21 cellular contexts compared by ENCODE assay signal in genomic region chr3:41365973-41366372, GRCh38.
"Had no signal": no experiment of that assay in that cellular context is flagged by ENCODE, and none has a peak within 500 bp of the region (broad histone marks: within the 10 kb centered on the region; RNA-seq: fewer than 3 reads in every experiment).

No MANE protein-coding gene starts in this region.

- H3K9me3 ChIP-seq: sigmoid colon, stomach, vagina had no signal

- H3K4me3 Mint-ChIP-seq: activated CD4-positive, alpha-beta T cell treated with anti-CD3 and anti-CD28 coated beads, Interleukin-2, amount 10 ng/mL, durations not matched to agents 24 days and 14 days; activated CD8-positive, alpha-beta T cell treated with anti-CD3 and anti-CD28 coated beads for 36 hours; activated naive CD8-positive, alpha-beta T cell treated with anti-CD3 and anti-CD28 coated beads, Interleukin-2, amount 10 ng/mL, durations not matched to agents 7 days and 5 days; activated T-cell treated with anti-CD3 and anti-CD28 coated beads, Interleukin-2, amount 50 U/mL, for 24 hours; mesothelial cell of epicardium; nephron; stimulated activated effector memory CD8-positive, alpha-beta T cell treated with anti-CD3 and anti-CD28 coated beads, Interleukin-12 subunit alpha, Interleukin-12 subunit beta, amount 100 ng/mL, for 72 hours had no signal

- H3K27me3 Mint-ChIP-seq: activated CD4-positive, alpha-beta T cell treated with anti-CD3 and anti-CD28 coated beads, Interleukin-2, amount 10 ng/mL, durations not matched to agents 24 days and 14 days; activated CD8-positive, alpha-beta T cell treated with anti-CD3 and anti-CD28 coated beads for 36 hours; activated naive CD8-positive, alpha-beta T cell treated with anti-CD3 and anti-CD28 coated beads, Interleukin-2, amount 10 ng/mL, durations not matched to agents 7 days and 5 days; activated T-cell treated with anti-CD3 and anti-CD28 coated beads, Interleukin-2, amount 50 U/mL, for 24 hours had no signal

- H3K27ac Mint-ChIP-seq: activated CD4-positive, alpha-beta T cell treated with anti-CD3 and anti-CD28 coated beads, Interleukin-2, amount 10 ng/mL, durations not matched to agents 24 days and 14 days; activated CD8-positive, alpha-beta T cell treated with anti-CD3 and anti-CD28 coated beads for 36 hours; activated naive CD8-positive, alpha-beta T cell treated with anti-CD3 and anti-CD28 coated beads, Interleukin-2, amount 10 ng/mL, durations not matched to agents 7 days and 5 days; activated T-cell treated with anti-CD3 and anti-CD28 coated beads, Interleukin-2, amount 50 U/mL, for 24 hours; activated T-helper 2 cell treated with anti-CD3 and anti-CD28 coated beads, Interferon-gamma antibody, Interleukin-2, Interleukin-4, amounts not matched to agents 10 μg/mL and 5 μg/mL and 100 μg/mL, durations not matched to agents 14 hours and 24 hours and 36 hours; mesothelial cell of epicardium; nephron; stimulated activated effector memory CD8-positive, alpha-beta T cell treated with anti-CD3 and anti-CD28 coated beads, Interleukin-12 subunit alpha, Interleukin-12 subunit beta, amount 100 ng/mL, for 72 hours had no signal

- H3K27ac ChIP-seq: cardiac muscle cell, sigmoid colon, stomach, vagina had no signal

- H3K4me1 ChIP-seq: vagina had no signal

- H3K27me3 ChIP-seq: cardiac muscle cell, sigmoid colon, stomach, vagina had no signal

- DNase-seq: activated CD4-positive, alpha-beta T cell treated with anti-CD3 and anti-CD28 coated beads, Interleukin-2, amount 10 ng/mL, durations not matched to agents 24 days and 14 days; activated CD4-positive, CD25-positive, alpha-beta regulatory T cell; activated CD8-positive, alpha-beta T cell treated with anti-CD3 and anti-CD28 coated beads for 36 hours; activated naive CD4-positive, alpha-beta T cell treated with Interleukin-2 at 50 U/mL for 16 hours; activated naive CD8-positive, alpha-beta T cell treated with anti-CD3 and anti-CD28 coated beads, Interleukin-2, amount 10 ng/mL, durations not matched to agents 7 days and 5 days; activated T-cell treated with anti-CD3 and anti-CD28 coated beads, Interleukin-2, amount 50 U/mL, for 24 hours; amygdala; dermis blood vessel endothelial cell; effector memory CD4-positive, alpha-beta T cell; nucleus accumbens; sigmoid colon; stimulated activated CD4-positive, alpha-beta T cell treated with anti-CD3 and anti-CD28 coated beads, Interleukin-4, amount 100 ng/mL, for 24 hours; stomach; trophoblast cell had no signal

- ATAC-seq: activated CD8-positive, alpha-beta T cell treated with anti-CD3 and anti-CD28 coated beads for 36 hours; stimulated activated effector memory CD8-positive, alpha-beta T cell treated with anti-CD3 and anti-CD28 coated beads, Interleukin-12 subunit alpha, Interleukin-12 subunit beta, amount 100 ng/mL, for 72 hours had no signal

- H3K4me3 ChIP-seq: cardiac muscle cell, lung, sigmoid colon, stomach, vagina had no signal

- H3K36me3 Mint-ChIP-seq: activated naive CD8-positive, alpha-beta T cell treated with anti-CD3 and anti-CD28 coated beads, Interleukin-2, amount 10 ng/mL, durations not matched to agents 7 days and 5 days; mesothelial cell of epicardium; stimulated activated effector memory CD8-positive, alpha-beta T cell treated with anti-CD3 and anti-CD28 coated beads, Interleukin-12 subunit alpha, Interleukin-12 subunit beta, amount 100 ng/mL, for 72 hours had no signal

- H3K9me3 Mint-ChIP-seq: activated CD4-positive, alpha-beta T cell treated with anti-CD3 and anti-CD28 coated beads, Interleukin-2, amount 10 ng/mL, durations not matched to agents 24 days and 14 days; activated CD8-positive, alpha-beta T cell treated with anti-CD3 and anti-CD28 coated beads for 36 hours; activated T-cell treated with anti-CD3 and anti-CD28 coated beads, Interleukin-2, amount 50 U/mL, for 24 hours; activated T-helper 2 cell treated with anti-CD3 and anti-CD28 coated beads, Interferon-gamma antibody, Interleukin-2, Interleukin-4, amounts not matched to agents 10 μg/mL and 5 μg/mL and 100 μg/mL, durations not matched to agents 14 hours and 24 hours and 36 hours; nephron; stimulated activated effector memory CD8-positive, alpha-beta T cell treated with anti-CD3 and anti-CD28 coated beads, Interleukin-12 subunit alpha, Interleukin-12 subunit beta, amount 100 ng/mL, for 72 hours had no signal

- H3K36me3 ChIP-seq: cardiac muscle cell, sigmoid colon, stomach, vagina had no signal

- H3K4me1 Mint-ChIP-seq: activated CD4-positive, alpha-beta T cell treated with anti-CD3 and anti-CD28 coated beads, Interleukin-2, amount 10 ng/mL, durations not matched to agents 24 days and 14 days; activated naive CD8-positive, alpha-beta T cell treated with anti-CD3 and anti-CD28 coated beads, Interleukin-2, amount 10 ng/mL, durations not matched to agents 7 days and 5 days; stimulated activated effector memory CD8-positive, alpha-beta T cell treated with anti-CD3 and anti-CD28 coated beads, Interleukin-12 subunit alpha, Interleukin-12 subunit beta, amount 100 ng/mL, for 72 hours had no signal
